In the genomic region with DNA sequence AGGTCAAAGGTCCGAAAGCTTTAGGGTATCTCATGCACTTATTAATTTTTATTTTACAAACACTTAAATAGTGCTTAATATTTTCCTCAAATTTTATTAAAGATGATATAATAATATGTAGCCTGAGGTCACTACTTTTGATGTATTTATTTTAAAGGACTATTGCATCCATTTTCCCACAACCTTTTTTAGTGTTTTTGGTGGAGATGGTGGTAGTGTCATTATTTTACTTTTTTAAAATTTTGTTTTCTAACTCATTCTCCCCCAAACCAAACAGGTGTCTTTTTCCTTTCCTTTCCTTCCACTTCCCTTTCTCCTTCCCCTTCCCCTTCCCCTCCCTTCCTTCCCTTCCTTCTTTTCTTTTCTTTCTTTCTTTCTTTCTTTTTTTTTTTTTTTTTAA, we compare ENCODE assay signal across 2 cellular contexts.
A peak's percentile ranks its signal among the peaks of the same experiment; 100 is the strongest.
TF ChIP-seq lines count a peak whose summit lies in the region.

No MANE protein-coding gene starts in this region.

TF ChIP-seq in HepG2, 621 proteins besides CTCF, POLR2A, EP300 and RAD21 (continued from another document):
- TF ChIP-seq, protein P1, sequence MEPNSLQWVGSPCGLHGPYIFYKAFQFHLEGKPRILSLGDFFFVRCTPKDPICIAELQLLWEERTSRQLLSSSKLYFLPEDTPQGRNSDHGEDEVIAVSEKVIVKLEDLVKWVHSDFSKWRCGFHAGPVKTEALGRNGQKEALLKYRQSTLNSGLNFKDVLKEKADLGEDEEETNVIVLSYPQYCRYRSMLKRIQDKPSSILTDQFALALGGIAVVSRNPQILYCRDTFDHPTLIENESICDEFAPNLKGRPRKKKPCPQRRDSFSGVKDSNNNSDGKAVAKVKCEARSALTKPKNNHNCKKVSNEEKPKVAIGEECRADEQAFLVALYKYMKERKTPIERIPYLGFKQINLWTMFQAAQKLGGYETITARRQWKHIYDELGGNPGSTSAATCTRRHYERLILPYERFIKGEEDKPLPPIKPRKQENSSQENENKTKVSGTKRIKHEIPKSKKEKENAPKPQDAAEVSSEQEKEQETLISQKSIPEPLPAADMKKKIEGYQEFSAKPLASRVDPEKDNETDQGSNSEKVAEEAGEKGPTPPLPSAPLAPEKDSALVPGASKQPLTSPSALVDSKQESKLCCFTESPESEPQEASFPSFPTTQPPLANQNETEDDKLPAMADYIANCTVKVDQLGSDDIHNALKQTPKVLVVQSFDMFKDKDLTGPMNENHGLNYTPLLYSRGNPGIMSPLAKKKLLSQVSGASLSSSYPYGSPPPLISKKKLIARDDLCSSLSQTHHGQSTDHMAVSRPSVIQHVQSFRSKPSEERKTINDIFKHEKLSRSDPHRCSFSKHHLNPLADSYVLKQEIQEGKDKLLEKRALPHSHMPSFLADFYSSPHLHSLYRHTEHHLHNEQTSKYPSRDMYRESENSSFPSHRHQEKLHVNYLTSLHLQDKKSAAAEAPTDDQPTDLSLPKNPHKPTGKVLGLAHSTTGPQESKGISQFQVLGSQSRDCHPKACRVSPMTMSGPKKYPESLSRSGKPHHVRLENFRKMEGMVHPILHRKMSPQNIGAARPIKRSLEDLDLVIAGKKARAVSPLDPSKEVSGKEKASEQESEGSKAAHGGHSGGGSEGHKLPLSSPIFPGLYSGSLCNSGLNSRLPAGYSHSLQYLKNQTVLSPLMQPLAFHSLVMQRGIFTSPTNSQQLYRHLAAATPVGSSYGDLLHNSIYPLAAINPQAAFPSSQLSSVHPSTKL (CRISPR knock-in tag; IDR thresholded peaks at IDR 0.05), result no peak

TF ChIP-seq in K562, 482 proteins besides CTCF, POLR2A, EP300 and RAD21 (continued from another document):
- TF ChIP-seq ELF2 (CRISPR knock-in tag; IDR thresholded peaks at IDR 0.05) (no peak), ZNF133 (CRISPR knock-in tag; IDR thresholded peaks at IDR 0.05) (no peak), MAFK (IDR thresholded peaks at IDR 0.05; ENCODE audit: low read length) (no peak), PML (IDR thresholded peaks at IDR 0.05; ENCODE audit: low read length) (no peak), HNRNPK (IDR thresholded peaks at IDR 0.05; ENCODE audit: low read depth, low read length, poor library complexity, severe bottlenecking) (peak; percentile 60), PCBP2 (IDR thresholded peaks at IDR 0.05; ENCODE audit: low read depth, low read length, poor library complexity, severe bottlenecking) (peak; percentile 30)
